Comparison of ENCODE assay signal across 24 cellular contexts in the genomic region with DNA sequence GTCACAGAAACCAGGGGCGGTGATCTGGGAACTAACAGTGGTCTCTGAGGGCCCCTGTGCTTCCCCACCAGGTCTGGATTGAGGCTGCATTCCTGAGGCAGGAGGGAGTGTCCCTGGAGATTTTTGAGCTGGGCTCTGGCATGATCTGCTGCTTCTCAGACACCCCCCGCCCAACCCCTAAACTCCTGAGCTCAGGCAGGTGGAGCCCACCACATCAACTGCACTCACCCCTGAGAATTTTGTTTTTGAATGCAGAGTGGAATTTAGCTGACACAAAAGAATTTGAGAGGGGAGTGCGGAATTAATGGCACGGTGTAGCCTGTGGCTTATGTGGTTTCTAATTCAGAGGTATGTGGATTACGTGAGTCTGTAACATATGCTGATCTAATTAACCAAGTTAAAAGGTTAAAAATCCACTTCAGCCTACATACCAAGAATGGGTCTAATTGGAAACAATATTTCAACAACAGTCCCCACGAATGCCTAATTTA. TPM values are rescaled to one million over a fixed set of nuclear protein-coding genes. Genes with fewer than 3 reads are reported as not detected.
DNase-seq lines count a peak whose midpoint lies in the region; ATAC-seq, FAIRE-seq and TF ChIP-seq lines count a peak whose summit lies in the region.
"Had no signal": no experiment of that assay in that cellular context is flagged by ENCODE, and none has a peak within 500 bp of the region (broad histone marks: within the 10 kb centered on the region; RNA-seq: fewer than 3 reads in every experiment).

No MANE protein-coding gene starts in this region.

- intact Hi-C loops in activated CD4-positive, alpha-beta T cell treated with anti-CD3 and anti-CD28 coated beads for 36 hours (cut with DNase I, micrococcal nuclease), result no loop called here

- H3K27me3 Mint-ChIP-seq in activated CD4-positive, alpha-beta T cell treated with anti-CD3 and anti-CD28 coated beads for 36 hours, result peaks cover 5% of the 10 kb centered on the region

- peaks cover 22% of the 10 kb centered on the region for H3K4me1 ChIP-seq in mesenchymal stem cell (ENCODE audit: control insufficient read depth, insufficient read depth, low read depth, low read length)
- H3K4me1 ChIP-seq: prostate gland, thyroid gland had no signal

- H3K27ac ChIP-seq in mesenchymal stem cell (ENCODE audit: low read length, poor library complexity, severe bottlenecking), result peak overlapping the region; percentile 95
- H3K27ac ChIP-seq: 22Rv1; BLaER1 treated with 17β-estradiol and CSF1 and Interleukin-3, amounts not matched to agents 10 nM and 100 nM; foreskin keratinocyte; prostate gland; thyroid gland; WERI-Rb-1 had no signal

- no peak for TF ChIP-seq CTCF in astrocyte of the cerebellum (IDR thresholded peaks at IDR 0.05; ENCODE audit: low read depth, low read length, missing control alignments)

- CTCF ChIA-PET in activated CD4-positive, alpha-beta T cell treated with anti-CD3 and anti-CD28 coated beads for 36 hours (lab: Charles Lee), result no interaction called here

- no peak overlapping the region for H2BK15ac ChIP-seq in mesenchymal stem cell (ENCODE audit: low read depth, poor library complexity, severe bottlenecking)

- no peak for ATAC-seq in HG02970 (IDR thresholded peaks at IDR 0.05; ENCODE audit: low FRiP score, unreplicated experiment)
- ATAC-seq in activated CD4-positive, alpha-beta T cell treated with anti-CD3 and anti-CD28 coated beads for 36 hours, result no peak
- no peak for ATAC-seq in HG03108 (IDR thresholded peaks at IDR 0.05; ENCODE audit: unreplicated experiment)
- ATAC-seq: activated CD8-positive, alpha-beta T cell treated with anti-CD3 and anti-CD28 coated beads, Interleukin-2, amount 10 ng/mL, durations not matched to agents 7 days and 5 days; stimulated activated effector memory CD8-positive, alpha-beta T cell treated with anti-CD3 and anti-CD28 coated beads, Interleukin-12 subunit alpha, Interleukin-12 subunit beta, amount 100 ng/mL, for 72 hours had no signal

- H3K9me3 Mint-ChIP-seq in activated CD4-positive, alpha-beta T cell treated with anti-CD3 and anti-CD28 coated beads for 36 hours (ENCODE audit: low read depth), result no peaks in the 10 kb centered on the region
- H3K9me3 Mint-ChIP-seq: activated naive CD8-positive, alpha-beta T cell treated with anti-CD3 and anti-CD28 coated beads, Interleukin-2, amount 10 ng/mL, durations not matched to agents 7 days and 5 days; stimulated activated effector memory CD8-positive, alpha-beta T cell treated with anti-CD3 and anti-CD28 coated beads, Interleukin-12 subunit alpha, Interleukin-12 subunit beta, amount 100 ng/mL, for 72 hours had no signal

- H3K36me3 ChIP-seq in mesenchymal stem cell (ENCODE audit: control insufficient read depth in 1 of 2, insufficient read depth in 2 of 2, low read depth in 1 of 2, low read length in 2 of 2), result peaks cover 39 to 40% of the 10 kb centered on the region in 2 experiments
- H3K36me3 ChIP-seq: prostate gland had no signal

- no peak overlapping the region for H3K18ac ChIP-seq in mesenchymal stem cell (ENCODE audit: low read depth in 1 of 2, low read length in 2 of 2)

- no peak overlapping the region for H3K4me3 Mint-ChIP-seq in activated CD4-positive, alpha-beta T cell treated with anti-CD3 and anti-CD28 coated beads for 36 hours
- H3K4me3 Mint-ChIP-seq: activated CD8-positive, alpha-beta T cell treated with anti-CD3 and anti-CD28 coated beads, Interleukin-2, amount 10 ng/mL, durations not matched to agents 7 days and 5 days; activated naive CD8-positive, alpha-beta T cell treated with anti-CD3 and anti-CD28 coated beads, Interleukin-2, amount 10 ng/mL, durations not matched to agents 7 days and 5 days; stimulated activated effector memory CD8-positive, alpha-beta T cell treated with anti-CD3 and anti-CD28 coated beads, Interleukin-12 subunit alpha, Interleukin-12 subunit beta, amount 100 ng/mL, for 72 hours had no signal

- no peak overlapping the region for H3K27ac Mint-ChIP-seq in activated CD4-positive, alpha-beta T cell treated with anti-CD3 and anti-CD28 coated beads for 36 hours
- H3K27ac Mint-ChIP-seq: activated CD8-positive, alpha-beta T cell treated with anti-CD3 and anti-CD28 coated beads, Interleukin-2, amount 10 ng/mL, durations not matched to agents 7 days and 5 days; activated naive CD8-positive, alpha-beta T cell treated with anti-CD3 and anti-CD28 coated beads, Interleukin-2, amount 10 ng/mL, durations not matched to agents 7 days and 5 days; stimulated activated effector memory CD8-positive, alpha-beta T cell treated with anti-CD3 and anti-CD28 coated beads, Interleukin-12 subunit alpha, Interleukin-12 subunit beta, amount 100 ng/mL, for 72 hours had no signal

- peaks cover 10% of the 10 kb centered on the region for H3K4me1 Mint-ChIP-seq in activated CD4-positive, alpha-beta T cell treated with anti-CD3 and anti-CD28 coated beads for 36 hours
- H3K4me1 Mint-ChIP-seq: stimulated activated effector memory CD8-positive, alpha-beta T cell treated with anti-CD3 and anti-CD28 coated beads, Interleukin-12 subunit alpha, Interleukin-12 subunit beta, amount 100 ng/mL, for 72 hours had no signal

- H3K27me3 ChIP-seq in mesenchymal stem cell (ENCODE audit: control insufficient read depth in 1 of 2, insufficient read depth in 1 of 2, low read length in 2 of 2), result no peaks in the 10 kb centered on the region
- H3K27me3 ChIP-seq: BLaER1 treated with 17β-estradiol and CSF1 and Interleukin-3, amounts not matched to agents 10 nM and 100 nM; foreskin keratinocyte; thyroid gland had no signal

- POLR2A ChIA-PET in activated CD4-positive, alpha-beta T cell treated with anti-CD3 and anti-CD28 coated beads for 36 hours (lab: Charles Lee), result no interaction called here

- peak overlapping the region; percentile 77 for H2BK5ac ChIP-seq in mesenchymal stem cell (ENCODE audit: low read depth, low read length, poor library complexity, severe bottlenecking)

- no peak overlapping the region for H3K4me2 ChIP-seq in mesenchymal stem cell (ENCODE audit: low read length, poor library complexity, severe bottlenecking)

- no peak overlapping the region for H3K23ac ChIP-seq in mesenchymal stem cell (ENCODE audit: low read length in 2 of 2)

- peaks cover 5% of the 10 kb centered on the region for H3K36me3 Mint-ChIP-seq in activated CD4-positive, alpha-beta T cell treated with anti-CD3 and anti-CD28 coated beads for 36 hours (ENCODE audit: low read depth)
- H3K36me3 Mint-ChIP-seq: activated naive CD8-positive, alpha-beta T cell treated with anti-CD3 and anti-CD28 coated beads, Interleukin-2, amount 10 ng/mL, durations not matched to agents 7 days and 5 days; stimulated activated effector memory CD8-positive, alpha-beta T cell treated with anti-CD3 and anti-CD28 coated beads, Interleukin-12 subunit alpha, Interleukin-12 subunit beta, amount 100 ng/mL, for 72 hours had no signal

- no peaks in the 10 kb centered on the region for H3K9me3 ChIP-seq in mesenchymal stem cell (ENCODE audit: control insufficient read depth, low read length)
- H3K9me3 ChIP-seq: prostate gland, thyroid gland had no signal

- H3K4ac ChIP-seq in mesenchymal stem cell (ENCODE audit: low read depth in 1 of 2, low read length in 2 of 2), result no peak overlapping the region

- 83% methylated on average over 2 of the region's 6 CpGs for WGBS in mesenchymal stem cell

- no peak overlapping the region for H3K4me3 ChIP-seq in astrocyte of the cerebellum (ENCODE audit: low read depth, low read length)
- H3K4me3 ChIP-seq in mesenchymal stem cell (ENCODE audit: insufficient read depth in 1 of 2, low read depth in 1 of 2, low read length in 2 of 2), result no peak overlapping the region
- H3K4me3 ChIP-seq: BLaER1 treated with 17β-estradiol and CSF1 and Interleukin-3, amounts not matched to agents 10 nM and 100 nM; prostate gland; thyroid gland had no signal

- no peak overlapping the region for H3K9ac ChIP-seq in mesenchymal stem cell (ENCODE audit: low read length)

- no peak overlapping the region for H2BK12ac ChIP-seq in mesenchymal stem cell (ENCODE audit: low read length in 2 of 2)

- H2BK120ac ChIP-seq in mesenchymal stem cell (ENCODE audit: low read depth, low read length), result no peak overlapping the region

- in situ Hi-C loops in astrocyte of the cerebellum (cut with HindIII; ENCODE audit: low sequenced_read_pairs), result no loop called here

- H2AFZ ChIP-seq in mesenchymal stem cell (ENCODE audit: low read depth, low read length), result no peak overlapping the region

- no peak for FAIRE-seq in urothelium cell line (lab: Jason Lieb, UNC)
- FAIRE-seq: D721Med had no signal

- no peak overlapping the region for H4K91ac ChIP-seq in mesenchymal stem cell (ENCODE audit: low read length)

- no peak overlapping the region for H4K8ac ChIP-seq in mesenchymal stem cell (ENCODE audit: low read length)

- H3K79me1 ChIP-seq in mesenchymal stem cell (replicated peaks; ENCODE audit: low read length, poor library complexity, severe bottlenecking), result peaks cover 15% of the 10 kb centered on the region

- H2AK5ac ChIP-seq in mesenchymal stem cell (ENCODE audit: low read length, severe bottlenecking), result peak overlapping the region; percentile 76

- H3K14ac ChIP-seq in mesenchymal stem cell (ENCODE audit: low read length in 2 of 2), result no peak overlapping the region

- peak; percentile 28 for DNase-seq in NCI-H82 (lab: John Stamatoyannopoulos, UW)
- no peak for DNase-seq in NCI-H82 treated with DMSO at 0.1 percent for 48 hours (lab: John Stamatoyannopoulos, UW; ENCODE audit: unreplicated experiment)
- DNase-seq in astrocyte of the cerebellum (ENCODE audit: low read depth), result peak; percentile 84
- DNase-seq in mesenchymal stem cell, result no peak
- DNase-seq in urothelium cell line (ENCODE audit: low spot score), result peak; percentile 65
- DNase-seq in activated CD4-positive, alpha-beta T cell treated with anti-CD3 and anti-CD28 coated beads for 36 hours, result no peak
- DNase-seq: activated CD8-positive, alpha-beta T cell treated with anti-CD3 and anti-CD28 coated beads, Interleukin-2, amount 10 ng/mL, durations not matched to agents 7 days and 5 days; activated naive CD8-positive, alpha-beta T cell treated with anti-CD3 and anti-CD28 coated beads, Interleukin-2, amount 10 ng/mL, durations not matched to agents 7 days and 5 days; caudate nucleus; foreskin keratinocyte; HCEC 1CT; NCI-H1417 treated with DMSO at 0.1 percent for 48 hours; NCI-H2171 treated with DMSO at 0.1 percent for 48 hours; NCI-H774; stimulated activated CD4-positive, alpha-beta T cell treated with anti-CD3 and anti-CD28 coated beads, Interleukin-12 subunit alpha, Interleukin-12 subunit beta, amount 100 ng/mL, for 4 hours; thyroid gland; WERI-Rb-1 had no signal

RNA-seq across cellular contexts. Expression of gene CTSL, which starts 23.9 kb away (rescaled TPM):
- polyA plus RNA-seq in mesenchymal stem cell (2013, experiment 1 of 2), result 288 TPM
- polyA plus RNA-seq in mesenchymal stem cell (2013, experiment 2 of 2), result 307 TPM
- 1 to 10 TPM; 4.6 to 6.1 TPM for total RNA-seq in activated CD4-positive, alpha-beta T cell treated with anti-CD3 and anti-CD28 coated beads for 36 hours
- total RNA-seq: activated CD8-positive, alpha-beta T cell treated with anti-CD3 and anti-CD28 coated beads, Interleukin-2, amount 10 ng/mL, durations not matched to agents 7 days and 5 days had no signal

Comparison
In these comparisons a context has a peak if more than half of its experiments do, and no peak if none do; other contexts are left out.
1. DNase-seq: peak in NCI-H82 (single experiment), astrocyte of the cerebellum (single experiment) and urothelium cell line (single experiment); none in NCI-H82 treated with DMSO at 0.1 percent for 48 hours (single experiment), mesenchymal stem cell (single experiment) and activated CD4-positive, alpha-beta T cell treated with anti-CD3 and anti-CD28 coated beads for 36 hours (single experiment).